8 cellular contexts compared by ENCODE assay signal in the genomic region with DNA sequence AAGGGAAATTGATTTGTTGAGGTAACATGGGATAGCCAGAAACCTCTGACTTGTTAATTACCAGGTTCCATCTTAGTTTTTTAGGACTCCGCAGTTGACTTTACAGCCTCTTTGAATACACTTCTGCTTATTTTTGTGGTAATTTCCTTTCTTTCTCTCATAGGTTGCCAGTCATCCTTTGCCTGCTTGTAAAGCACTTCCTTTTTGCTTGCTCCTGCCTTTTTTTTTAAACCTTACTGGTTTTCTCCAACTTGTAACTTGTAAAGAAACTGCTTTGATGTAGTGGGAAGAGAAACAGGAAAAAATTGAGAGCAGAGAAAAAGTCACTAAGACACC. TPM values are rescaled to one million over a fixed set of nuclear protein-coding genes. Genes with fewer than 3 reads are reported as not detected.
A peak's percentile ranks its signal among the peaks of the same experiment; 100 is the strongest.
DNase-seq lines count a peak whose midpoint lies in the region; ATAC-seq and TF ChIP-seq lines count a peak whose summit lies in the region.

No MANE protein-coding gene starts in this region.

- peaks cover 84% of the 10 kb centered on the region for H3K4me1 ChIP-seq in DND-41 (ENCODE audit: insufficient read depth, low read length)
- H3K4me1 ChIP-seq in Loucy (ENCODE audit: insufficient read depth, low read length, poor library complexity, severe bottlenecking): peaks cover 29% of the 10 kb centered on the region
- H3K4me1 ChIP-seq in neutrophil (ENCODE audit: control insufficient read depth in 1 of 2, insufficient read depth in 1 of 2, low read depth in 1 of 2, low read length in 1 of 2): peaks cover 50 to 51% of the 10 kb centered on the region in 2 experiments
- H3K4me1 ChIP-seq in thyroid gland: peaks cover 15 to 23% of the 10 kb centered on the region in 2 donors

- H3K9ac ChIP-seq in DND-41 (ENCODE audit: low read depth, low read length) (peak overlapping the region; percentile 89), Loucy (ENCODE audit: low read depth, low read length, poor library complexity, severe bottlenecking) (peak overlapping the region; percentile 100)

- H3K27ac ChIP-seq in DND-41 (ENCODE audit: low read length) (peak overlapping the region; percentile 90), coronary artery (no peak overlapping the region), neutrophil (peak overlapping the region; percentile 97), thyroid gland (no peak overlapping the region)

- H3K36me3 ChIP-seq in DND-41 (ENCODE audit: insufficient read depth, low read length): peaks cover 72% of the 10 kb centered on the region
- H3K36me3 ChIP-seq in Loucy (ENCODE audit: insufficient read depth, low read length): peaks cover 49% of the 10 kb centered on the region
- H3K36me3 ChIP-seq in neutrophil: peaks cover 16% of the 10 kb centered on the region
- peaks cover 0 to 4% of the 10 kb centered on the region in 2 donors for H3K36me3 ChIP-seq in thyroid gland

- TF ChIP-seq POLR2A in thyroid gland (IDR thresholded peaks at IDR 0.05): no peak

- H3K4me3 ChIP-seq in DND-41 (ENCODE audit: low read depth in 1 of 2, low read length in 2 of 2): peak overlapping the region; percentile 96 to 98
- H3K4me3 ChIP-seq in Loucy (ENCODE audit: low read length, poor library complexity, severe bottlenecking): peak overlapping the region; percentile 100
- H3K4me3 ChIP-seq in coronary artery: peak overlapping the region; percentile 75
- H3K4me3 ChIP-seq in neutrophil (ENCODE audit: low read depth in 1 of 2, low read length in 1 of 2): peak overlapping the region; percentile 74 to 98
- no peak overlapping the region for H3K4me3 ChIP-seq in thyroid gland (replicated peaks in 1 of 3)

- H3K79me2 ChIP-seq in DND-41 (ENCODE audit: insufficient read depth, low read length): peaks cover 75% of the 10 kb centered on the region
- peaks cover 82% of the 10 kb centered on the region for H3K79me2 ChIP-seq in Loucy (ENCODE audit: insufficient read depth, low read length)

- 72 to 96% methylated on average over 1 of the region's 1 CpG for WGBS in thyroid gland, 2 donors

- H4K20me1 ChIP-seq in DND-41 (ENCODE audit: insufficient read depth, low read length): peaks cover 56% of the 10 kb centered on the region
- H4K20me1 ChIP-seq in Loucy (ENCODE audit: insufficient read depth, low read length, poor library complexity, severe bottlenecking): peaks cover 74% of the 10 kb centered on the region

- no peak for ATAC-seq in DND-41 (ENCODE audit: insufficient read depth, low read depth)
- ATAC-seq in activated CD4-positive, CD25-positive, alpha-beta regulatory T cell treated with anti-CD3 and anti-CD28 coated beads, Interleukin-2, amount 50 U/mL, for 24 hours: no peak

- intact Hi-C loops in thyroid gland (cut with DNase I): no loop called here

- H3K4me2 ChIP-seq in DND-41 (ENCODE audit: insufficient read depth, low read length) (peak overlapping the region; percentile 84), Loucy (ENCODE audit: low read depth, low read length, poor library complexity, severe bottlenecking) (peak overlapping the region; percentile 99)

- DNase-seq in DND-41 (no peak), coronary artery (ENCODE audit: low spot score) (no peak), NCI-H69 (lab: John Stamatoyannopoulos, UW) (no peak), NCI-H524 treated with DMSO at 0.1 percent for 48 hours (lab: John Stamatoyannopoulos, UW) (no peak), thyroid gland (no peak)

- no peaks in the 10 kb centered on the region for H3K9me2 ChIP-seq in Loucy (replicated peaks; ENCODE audit: low read depth, low read length)

- H3K9me3 ChIP-seq in DND-41 (ENCODE audit: insufficient read depth, low read length, severe bottlenecking): no peaks in the 10 kb centered on the region
- no peaks in the 10 kb centered on the region for H3K9me3 ChIP-seq in Loucy (ENCODE audit: insufficient read depth, low read depth, low read length)
- H3K9me3 ChIP-seq in neutrophil: no peaks in the 10 kb centered on the region
- H3K9me3 ChIP-seq in thyroid gland: no peaks in the 10 kb centered on the region

- H2AFZ ChIP-seq in DND-41 (ENCODE audit: low read depth, low read length): no peak overlapping the region
- H2AFZ ChIP-seq in Loucy (ENCODE audit: low read length): no peak overlapping the region

- no peaks in the 10 kb centered on the region for H3F3A ChIP-seq in Loucy (ENCODE audit: low read depth)

- TF ChIP-seq CTCF in DND-41 (IDR thresholded peaks at IDR 0.05; ENCODE audit: borderline replicate concordance, extremely low read depth, low read length, poor library complexity, severe bottlenecking) (no peak), Loucy (conservative IDR thresholded peaks at IDR 0.05; ENCODE audit: low read length) (no peak), coronary artery (IDR thresholded peaks at IDR 0.05) (no peak), neutrophil (IDR thresholded peaks at IDR 0.05) (no peak), thyroid gland (IDR thresholded peaks at IDR 0.05) (no peak)

- H3K27me3 ChIP-seq in DND-41 (ENCODE audit: insufficient read depth, low read length, poor library complexity): no peaks in the 10 kb centered on the region
- peaks cover 5% of the 10 kb centered on the region for H3K27me3 ChIP-seq in Loucy (ENCODE audit: insufficient read depth, low read length, poor library complexity, severe bottlenecking)
- H3K27me3 ChIP-seq in neutrophil: no peaks in the 10 kb centered on the region
- no peaks in the 10 kb centered on the region for H3K27me3 ChIP-seq in thyroid gland

RNA-seq across cellular contexts. Expression of a gene that starts 2.6 kb away (rescaled TPM):
- total RNA-seq in thyroid gland: 100 to 1,000 TPM; 110 to 252 (median 197) TPM

RNA-seq across cellular contexts. Expression of a gene that starts 32.8 kb away (rescaled TPM):
- 10 to 100 TPM; 23.0 to 35.2 (median 25.9) TPM for total RNA-seq in thyroid gland

Comparison
In these comparisons a context has a peak if more than half of its experiments do, and no peak if none do; other contexts are left out.
1. H3K27ac ChIP-seq: peak in DND-41 (single experiment) and neutrophil (single experiment); none in coronary artery (0 of 2) and thyroid gland (0 of 3).
2. H3K4me3 ChIP-seq: peak in DND-41 (2 of 2), Loucy (single experiment), coronary artery (single experiment) and neutrophil (2 of 2); none in thyroid gland (0 of 3).